8 cellular contexts compared by ENCODE assay signal in the genomic region with DNA sequence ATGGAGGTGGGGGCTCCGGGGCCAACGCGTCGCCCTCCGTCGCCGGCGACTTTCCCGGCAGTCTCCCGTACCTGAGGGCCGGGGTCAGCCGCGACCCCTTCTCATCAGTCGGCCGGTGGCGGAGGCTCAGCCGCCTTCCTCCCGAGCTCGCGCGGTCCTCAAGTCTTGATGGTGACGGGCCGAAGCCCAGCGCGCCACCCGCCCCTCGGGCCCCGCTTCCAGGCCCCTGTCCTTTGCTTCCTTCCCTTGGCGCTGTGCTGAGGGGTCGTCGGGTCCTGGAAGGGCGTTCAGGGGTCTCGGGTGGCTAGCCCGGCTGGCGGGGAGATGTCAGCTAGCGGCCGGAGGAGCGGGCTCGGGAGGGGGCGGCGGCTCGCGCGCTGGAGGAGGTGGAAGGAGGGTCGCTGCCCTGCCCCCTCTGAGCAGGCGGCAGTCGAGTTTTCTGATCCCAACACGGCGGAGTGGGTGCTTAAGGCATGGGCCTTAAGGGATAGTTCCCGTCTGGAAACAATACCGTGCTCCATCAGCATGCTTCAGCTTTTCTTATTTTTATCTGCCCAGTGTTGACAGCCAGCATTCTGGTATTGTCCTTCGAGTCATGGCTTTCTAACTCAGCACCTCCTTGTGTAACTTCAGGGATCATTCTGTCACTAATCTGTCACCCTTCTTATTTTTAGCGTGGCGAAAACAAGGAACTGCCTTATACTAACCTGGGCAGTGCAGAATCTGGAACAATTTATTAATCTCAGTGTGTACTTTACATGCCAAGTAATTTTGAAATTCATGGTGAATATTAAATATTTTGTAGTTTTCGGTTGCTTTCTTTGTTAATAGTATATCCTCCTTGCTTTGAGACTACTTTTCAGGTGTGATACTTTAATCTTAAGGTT. TPM values are rescaled to one million over a fixed set of nuclear protein-coding genes. Genes with fewer than 3 reads are reported as not detected.
DNase-seq lines count a peak whose midpoint lies in the region; ATAC-seq and TF ChIP-seq lines count a peak whose summit lies in the region.

No MANE protein-coding gene starts in this region.

- no peak for TF ChIP-seq CTCF in activated CD8-positive, alpha-beta T cell treated with anti-CD3 and anti-CD28 coated beads for 36 hours (IDR thresholded peaks at IDR 0.05)
- TF ChIP-seq CTCF in endodermal cell (conservative IDR thresholded peaks at IDR 0.05), result no peak
- no peak for TF ChIP-seq CTCF in suprapubic skin (IDR thresholded peaks at IDR 0.05)

- WGBS in endodermal cell (ENCODE audit: insufficient coverage in 1 of 2, insufficient read length in 1 of 2), 2 experiments, result 2 to 10% methylated on average over 6 to 55 of the region's 55 CpGs
- 1% methylated on average over 27 of the region's 55 CpGs for WGBS in suprapubic skin

- H3K27ac ChIP-seq in endodermal cell (ENCODE audit: low read depth, low read length) (peak overlapping the region; percentile 76), suprapubic skin (peak overlapping the region; percentile 86)

- peak overlapping the region; percentile 45 for H3K9ac ChIP-seq in endodermal cell (ENCODE audit: extremely low read depth, low read length, poor library complexity, severe bottlenecking)

- no peaks in the 10 kb centered on the region for H3K27me3 Mint-ChIP-seq in activated CD8-positive, alpha-beta T cell treated with anti-CD3 and anti-CD28 coated beads for 36 hours
- no peaks in the 10 kb centered on the region for H3K27me3 Mint-ChIP-seq in endodermal cell (ENCODE audit: insufficient read depth)

- peaks cover 69% of the 10 kb centered on the region for H3K4me1 Mint-ChIP-seq in activated CD8-positive, alpha-beta T cell treated with anti-CD3 and anti-CD28 coated beads for 36 hours (ENCODE audit: low read depth)
- peaks cover 25% of the 10 kb centered on the region for H3K4me1 Mint-ChIP-seq in endodermal cell

- H3K4me3 Mint-ChIP-seq in activated CD8-positive, alpha-beta T cell treated with anti-CD3 and anti-CD28 coated beads for 36 hours, result peak overlapping the region; percentile 89
- H3K4me3 Mint-ChIP-seq in endodermal cell, result peak overlapping the region; percentile 97

- POLR2A ChIA-PET in activated CD8-positive, alpha-beta T cell treated with anti-CD3 and anti-CD28 coated beads for 36 hours (lab: Charles Lee), result interaction anchor here (0.8 to 1.7 kb wide), 8 partner anchors 12 to 371 kb away, joined by 3 to 6 read pairs (median 4); no protein-coding TSS in a partner anchor

- H3K4me3 ChIP-seq in endodermal cell (ENCODE audit: low read length), result peak overlapping the region; percentile 88
- H3K4me3 ChIP-seq in suprapubic skin, result peak overlapping the region; percentile 92

- H3K9me3 Mint-ChIP-seq in activated CD8-positive, alpha-beta T cell treated with anti-CD3 and anti-CD28 coated beads for 36 hours, result peaks cover 2% of the 10 kb centered on the region
- H3K9me3 Mint-ChIP-seq in endodermal cell, result no peaks in the 10 kb centered on the region

- TF ChIP-seq POLR2A in suprapubic skin (IDR thresholded peaks at IDR 0.05), result no peak

- DNase-seq in Caki2 (ENCODE audit: low read depth) (peak; percentile 30), HCEC 1CT (peak; percentile 20), NCI-H2171 treated with DMSO at 0.1 percent for 48 hours (lab: John Stamatoyannopoulos, UW) (peak; percentile 50), endodermal cell (peak; percentile 83), midbrain (lab: John Stamatoyannopoulos, UW) (peak; percentile 13), suprapubic skin (ENCODE audit: low spot score in 2 of 2) (peak; percentile 77 to 83), GM19238 (ENCODE audit: insufficient read length, low spot score) (no peak)
- DNase-seq in activated CD8-positive, alpha-beta T cell treated with anti-CD3 and anti-CD28 coated beads for 36 hours, result peak; percentile 26

- in situ Hi-C loops in Caki2 (cut with HindIII; ENCODE audit: low pct_unique_long_range_greater_than_20kb, low sequenced_read_pairs), result no loop called here

- H3K4me1 ChIP-seq in endodermal cell (ENCODE audit: control insufficient read depth, insufficient read depth, low read length) (peaks cover 8% of the 10 kb centered on the region), suprapubic skin (peaks cover 33% of the 10 kb centered on the region)

- H3K36me3 Mint-ChIP-seq in activated CD8-positive, alpha-beta T cell treated with anti-CD3 and anti-CD28 coated beads for 36 hours (ENCODE audit: low read depth), result peaks cover 21% of the 10 kb centered on the region
- H3K36me3 Mint-ChIP-seq in endodermal cell (ENCODE audit: low read depth), result peaks cover 6% of the 10 kb centered on the region

- peaks cover 6% of the 10 kb centered on the region for H3K36me3 ChIP-seq in endodermal cell (ENCODE audit: control insufficient read depth, insufficient read depth, low read length)
- H3K36me3 ChIP-seq in suprapubic skin, result peaks cover 7% of the 10 kb centered on the region

- intact Hi-C loops in activated CD8-positive, alpha-beta T cell treated with anti-CD3 and anti-CD28 coated beads for 36 hours (cut with micrococcal nuclease), result loop anchor here (5.0 kb wide), 1 partner anchor 98 kb away; no protein-coding TSS in a partner anchor

- no peaks in the 10 kb centered on the region for H3K9me3 ChIP-seq in endodermal cell (ENCODE audit: control insufficient read depth, low read length)
- H3K9me3 ChIP-seq in suprapubic skin, result no peaks in the 10 kb centered on the region

- CTCF ChIA-PET in activated CD8-positive, alpha-beta T cell treated with anti-CD3 and anti-CD28 coated beads for 36 hours (lab: Charles Lee), result interaction anchor here (0.8 to 2.2 kb wide), 10 partner anchors 15 to 149 kb away, joined by 3 to 10 read pairs (median 4); a partner anchor contains a TSS

- ATAC-seq in activated CD8-positive, alpha-beta T cell treated with anti-CD3 and anti-CD28 coated beads for 36 hours, result no peak

- H3K27ac Mint-ChIP-seq in activated CD8-positive, alpha-beta T cell treated with anti-CD3 and anti-CD28 coated beads for 36 hours, result peak overlapping the region; percentile 94
- H3K27ac Mint-ChIP-seq in endodermal cell, result peak overlapping the region; percentile 97

- H3K27me3 ChIP-seq in endodermal cell (ENCODE audit: control insufficient read depth, insufficient read depth, low read length, poor library complexity, severe bottlenecking) (no peaks in the 10 kb centered on the region), suprapubic skin (no peaks in the 10 kb centered on the region)

- no peak for TF ChIP-seq EP300 in suprapubic skin (IDR thresholded peaks at IDR 0.05)

RNA-seq across cellular contexts. Expression of a gene that starts 0.7 kb away (rescaled TPM):
- 2.8 and 5.1 TPM in 2 replicates for total RNA-seq in Caki2 (2014; rRNA removed; shearing (Covaris generic); ENCODE audit: low replicate concordance)
- total RNA-seq in activated CD8-positive, alpha-beta T cell treated with anti-CD3 and anti-CD28 coated beads for 36 hours, result 10 to 100 TPM; 25.2 to 25.4 TPM
- total RNA-seq in endodermal cell, result 10 to 100 TPM; 15.4 to 20.6 TPM
- 25.1 TPM for polyA plus RNA-seq in endodermal cell (2013, experiment 1 of 2)
- 23.5 TPM for polyA plus RNA-seq in endodermal cell (2013, experiment 2 of 2)
- total RNA-seq in suprapubic skin, result 10 to 100 TPM in 3 of 4 donors, 1 to 10 TPM in 1; 9.6 to 33.7 (median 15.7) TPM

RNA-seq across cellular contexts. Expression of a gene that starts 1.1 kb away (rescaled TPM):
- 17.5 and 22.0 TPM in 2 replicates for total RNA-seq in Caki2 (2014; rRNA removed; shearing (Covaris generic); ENCODE audit: low replicate concordance)
- 1 to 10 TPM; 8.1 to 8.6 TPM for total RNA-seq in activated CD8-positive, alpha-beta T cell treated with anti-CD3 and anti-CD28 coated beads for 36 hours
- 10 to 100 TPM; 20.0 to 32.2 TPM for total RNA-seq in endodermal cell
- polyA plus RNA-seq in endodermal cell (2013, experiment 1 of 2), result 37.9 TPM
- 34.9 TPM for polyA plus RNA-seq in endodermal cell (2013, experiment 2 of 2)
- total RNA-seq in suprapubic skin, result 10 to 100 TPM in 2 of 4 donors, 1 to 10 TPM in 2; 8.3 to 13.5 (median 10.8) TPM
